Comparison of ENCODE assay signal across 19 cellular contexts in genomic region chr3:143078883-143079282, GRCh38. TPM values are rescaled to one million over a fixed set of nuclear protein-coding genes. Genes with fewer than 3 reads are reported as not detected.
DNase-seq lines count a peak whose midpoint lies in the region; ATAC-seq, FAIRE-seq and TF ChIP-seq lines count a peak whose summit lies in the region.
"Had no signal": no experiment of that assay in that cellular context is flagged by ENCODE, and none has a peak within 500 bp of the region (broad histone marks: within the 10 kb centered on the region; RNA-seq: fewer than 3 reads in every experiment).

No MANE protein-coding gene starts in this region.

- H3K4me1 ChIP-seq in astrocyte (ENCODE audit: insufficient read depth, low read length), result no peaks in the 10 kb centered on the region
- H3K4me1 ChIP-seq: parathyroid adenoma had no signal

- H3K4me3 Mint-ChIP-seq in astrocyte (ENCODE audit: unreplicated experiment), result no peak overlapping the region
- H3K4me3 Mint-ChIP-seq: stimulated activated naive CD8-positive, alpha-beta T cell treated with anti-CD3 and anti-CD28 coated beads, Interleukin-15, Interleukin-2, amounts not matched to agents 100 ng/mL and 50 ng/mL, for 24 hours; T-helper 2 cell treated with Interferon-gamma antibody and Interleukin-4, amounts not matched to agents 5 μg/mL and 100 μg/mL, for 36 hours had no signal

- no peaks in the 10 kb centered on the region for H3K79me2 ChIP-seq in astrocyte (ENCODE audit: insufficient read depth, low read length)
- H3K79me2 ChIP-seq: parathyroid adenoma had no signal

- in situ Hi-C loops in ACHN (cut with HindIII; ENCODE audit: low pct_ligation_motif_present, low pct_unique_long_range_greater_than_20kb, low sequenced_read_pairs), result no loop called here

- TF ChIP-seq CTCF in astrocyte (IDR thresholded peaks at IDR 0.05; ENCODE audit: insufficient read depth, low read depth, low read length) (no peak), foreskin fibroblast (IDR thresholded peaks at IDR 0.05; ENCODE audit: low read depth, low read length) (no peak)

- no peaks in the 10 kb centered on the region for H3K27me3 ChIP-seq in astrocyte (ENCODE audit: insufficient read depth, low read length)
- H3K27me3 ChIP-seq: MG63, spleen had no signal

- no peaks in the 10 kb centered on the region for H4K20me1 ChIP-seq in astrocyte (ENCODE audit: insufficient read depth, low read length)

- H3K27ac Mint-ChIP-seq in astrocyte (ENCODE audit: unreplicated experiment), result no peak overlapping the region
- H3K27ac Mint-ChIP-seq: stimulated activated naive CD8-positive, alpha-beta T cell treated with anti-CD3 and anti-CD28 coated beads, Interleukin-15, Interleukin-2, amounts not matched to agents 100 ng/mL and 50 ng/mL, for 24 hours; T-helper 2 cell treated with Interferon-gamma antibody and Interleukin-4, amounts not matched to agents 5 μg/mL and 100 μg/mL, for 36 hours had no signal

- peaks cover 6% of the 10 kb centered on the region for H3K9me3 Mint-ChIP-seq in astrocyte (ENCODE audit: unreplicated experiment)
- H3K9me3 Mint-ChIP-seq: stimulated activated naive CD8-positive, alpha-beta T cell treated with anti-CD3 and anti-CD28 coated beads, Interleukin-15, Interleukin-2, amounts not matched to agents 100 ng/mL and 50 ng/mL, for 24 hours; T-helper 2 cell treated with Interferon-gamma antibody and Interleukin-4, amounts not matched to agents 5 μg/mL and 100 μg/mL, for 36 hours had no signal

- peak; percentile 47 for FAIRE-seq in astrocyte (lab: Jason Lieb, UNC)
- FAIRE-seq: D721Med had no signal

- DNase-seq in ACHN (peak; percentile 8), HPDE6-E6E7 (ENCODE audit: extremely low spot score) (peak; percentile 36), astrocyte (ENCODE audit: low read depth) (peak; percentile 46), foreskin fibroblast (peak; percentile 66 to 85), T-helper 9 cell (no peak), midbrain (lab: John Stamatoyannopoulos, UW) (no peak)
- DNase-seq: activated CD4-positive, alpha-beta T cell treated with anti-CD3 and anti-CD28 coated beads, Interleukin-2, amount 50 U/mL, for 4 hours; anterior cingulate cortex; MG63; NCI-H2029 treated with DMSO at 0.1 percent for 48 hours; spleen had no signal

- no peak overlapping the region for H3K4me2 ChIP-seq in astrocyte (ENCODE audit: low read length)

- peak overlapping the region; percentile 24 for H2AFZ ChIP-seq in astrocyte (ENCODE audit: low read depth, low read length)
- H2AFZ ChIP-seq: parathyroid adenoma had no signal

- H3K4me3 ChIP-seq in astrocyte (ENCODE audit: insufficient read depth, low read depth, low read length) (no peak overlapping the region), foreskin fibroblast (ENCODE audit: low read depth in 1 of 2, low read length in 2 of 2) (no peak overlapping the region)
- H3K4me3 ChIP-seq: MG63, spleen had no signal

- H3K9ac ChIP-seq in astrocyte (ENCODE audit: low read length), result no peak overlapping the region
- H3K9ac ChIP-seq: parathyroid adenoma had no signal

- H3K4me1 Mint-ChIP-seq in astrocyte (ENCODE audit: low read depth, unreplicated experiment), result no peaks in the 10 kb centered on the region

- H3K27me3 Mint-ChIP-seq in astrocyte (ENCODE audit: low read depth, unreplicated experiment), result peaks cover 3% of the 10 kb centered on the region
- H3K27me3 Mint-ChIP-seq: stimulated activated naive CD8-positive, alpha-beta T cell treated with anti-CD3 and anti-CD28 coated beads, Interleukin-15, Interleukin-2, amounts not matched to agents 100 ng/mL and 50 ng/mL, for 24 hours had no signal

- no peak overlapping the region for H3K27ac ChIP-seq in astrocyte (ENCODE audit: low read depth, low read length)
- H3K27ac ChIP-seq: HL-60, parathyroid adenoma, spleen had no signal

- H3K36me3 ChIP-seq in astrocyte (ENCODE audit: insufficient read depth, low read length), result no peaks in the 10 kb centered on the region
- H3K36me3 ChIP-seq: MG63, spleen had no signal

- H3K36me3 Mint-ChIP-seq in astrocyte (ENCODE audit: low read depth, unreplicated experiment), result no peaks in the 10 kb centered on the region

- no peak for ATAC-seq in GM19463 (IDR thresholded peaks at IDR 0.05; ENCODE audit: unreplicated experiment)
- ATAC-seq in GM18502 (IDR thresholded peaks at IDR 0.05; ENCODE audit: poor library complexity, unreplicated experiment), result no peak
- ATAC-seq: HCT116 had no signal

- H3K9me3 ChIP-seq in astrocyte (ENCODE audit: insufficient read depth, low read depth, low read length), result no peaks in the 10 kb centered on the region
- H3K9me3 ChIP-seq: spleen had no signal

RNA-seq across cellular contexts. Expression of gene CHST2, which starts 40.7 kb away (rescaled TPM):
- 11.8 and 13.4 TPM in 2 replicates for total RNA-seq in astrocyte

Comparison
In these comparisons a context has a peak if more than half of its experiments do, and no peak if none do; other contexts are left out.
1. DNase-seq: peak in ACHN (single experiment), HPDE6-E6E7 (single experiment), astrocyte (single experiment) and foreskin fibroblast (2 of 2); none in T-helper 9 cell (single experiment) and midbrain (single experiment).